ENCODE assay signal across 12 cellular contexts in genomic region chr2:219638217-219638947, GRCh38. TPM values are rescaled to one million over a fixed set of nuclear protein-coding genes. Genes with fewer than 3 reads are reported as not detected.
DNase-seq lines count a peak whose midpoint lies in the region; ATAC-seq and TF ChIP-seq lines count a peak whose summit lies in the region.
"Had no signal": no experiment of that assay in that cellular context is flagged by ENCODE, and none has a peak within 500 bp of the region (broad histone marks: within the 10 kb centered on the region; RNA-seq: fewer than 3 reads in every experiment).

No MANE protein-coding gene starts in this region.

- H3K27me3 ChIP-seq in BLaER1 (no peaks in the 10 kb centered on the region), H9 (ENCODE audit: insufficient read depth, low read length) (no peaks in the 10 kb centered on the region), SK-N-SH (ENCODE audit: insufficient read depth) (no peaks in the 10 kb centered on the region)

- no peak overlapping the region for H3K27ac ChIP-seq in BLaER1
- H3K27ac ChIP-seq in H9 (ENCODE audit: insufficient read length, low read depth, low read length) = no peak overlapping the region
- H3K27ac ChIP-seq in SK-N-SH (ENCODE audit: low read depth in 2 of 2, low read length in 1 of 2) = no peak overlapping the region

- POLR2A ChIA-PET in SK-N-SH (lab: Yijun Ruan, JAX) = interaction anchor here (1.3 kb wide), 1 partner anchor 12 kb away, joined by 4 read pairs; no protein-coding TSS in a partner anchor

- no peaks in the 10 kb centered on the region for H3K79me1 ChIP-seq in H9 (ENCODE audit: insufficient read depth, low read depth, low read length, poor library complexity, severe bottlenecking)

- H3F3A ChIP-seq in SK-N-SH (replicated peaks; ENCODE audit: insufficient read depth) = peaks cover 4% of the 10 kb centered on the region

- no peak overlapping the region for H2BK20ac ChIP-seq in H9 (ENCODE audit: low read depth, low read length, poor library complexity, severe bottlenecking)

- no peaks in the 10 kb centered on the region; a peak in 1 of 5 replicates for H3K9me3 Mint-ChIP-seq in H9

- WGBS in H9 (ENCODE audit: extremely low coverage, insufficient read length, low lambda C conversion rate) = no CpG with 5 or more reads among the region's 17 CpGs
- 89% methylated on average over 16 of the region's 17 CpGs for WGBS in SK-N-SH (ENCODE audit: low lambda C conversion rate)

- H3K56ac ChIP-seq in H9 (ENCODE audit: insufficient read length, low read depth, low read length) = no peak overlapping the region

- H2AK5ac ChIP-seq in H9 (ENCODE audit: insufficient read length, low read length) = no peak overlapping the region

- H4K5ac ChIP-seq in H9 (ENCODE audit: insufficient read length, low read depth, low read length) = no peak overlapping the region

- H3K36me3 Mint-ChIP-seq in H9 (ENCODE audit: insufficient read depth in 1 of 3, low read depth in 3 of 3) = peaks cover 0 to 19% (median 5%) of the 10 kb centered on the region in 3 experiments; a peak in 3 of 7 replicates

- CTCF ChIA-PET in SK-N-SH (lab: Yijun Ruan, JAX) = interaction anchor here (0.6 to 1.7 kb wide), 4 partner anchors 10 to 235 kb away, joined by 3 to 6 read pairs (median 4); no protein-coding TSS in a partner anchor

- peak; percentile 52 for DNase-seq in H9
- no peak for DNase-seq in choroid plexus epithelial cell (ENCODE audit: low read depth)
- peak; percentile 31 for DNase-seq in left lobe of liver (ENCODE audit: low spot score)
- DNase-seq in activated T-cell treated with anti-CD3 and anti-CD28 coated beads for 4 hours = no peak
- DNase-seq in SK-N-SH = no peak
- DNase-seq: activated CD4-positive, CD25-positive, alpha-beta regulatory T cell; activated T-cell treated with anti-CD3 and anti-CD28 coated beads, Interleukin-2, amount 50 U/mL, for 48 hours; NCI-H1105 treated with DMSO at 0.1 percent for 48 hours; NCI-H526 treated with DMSO at 0.1 percent for 48 hours had no signal

- H3K14ac ChIP-seq in H9 (ENCODE audit: insufficient read depth, low read length) = no peak overlapping the region

- H2AFZ ChIP-seq in H9 (ENCODE audit: low read length) (no peak overlapping the region), SK-N-SH (ENCODE audit: low read depth) (no peak overlapping the region)

- H3K4me3 ChIP-seq in BLaER1 = no peak overlapping the region
- H3K4me3 ChIP-seq in choroid plexus epithelial cell (ENCODE audit: low read depth, low read length) = no peak overlapping the region
- H3K4me3 ChIP-seq in SK-N-SH (ENCODE audit: low read depth in 2 of 2, low read length in 1 of 2) = no peak overlapping the region

- no peak overlapping the region for H4K8ac ChIP-seq in H9 (replicated peaks; ENCODE audit: insufficient read length, low read depth, low read length)

- H3K27me3 Mint-ChIP-seq in H9 (ENCODE audit: low read depth) = peaks cover 9% of the 10 kb centered on the region

- H3K4me1 Mint-ChIP-seq in H9 = peaks cover 6 to 14% of the 10 kb centered on the region in 2 experiments

- peaks cover 3% of the 10 kb centered on the region for H3K23me2 ChIP-seq in H9 (ENCODE audit: insufficient read length, low read depth, low read length, poor library complexity, severe bottlenecking)

- H3K27ac Mint-ChIP-seq in H9 = peak overlapping the region in 2 of 3 experiments; percentile 9 to 49; a peak in 1 of 7 replicates

- no peak for TF ChIP-seq EP300 in SK-N-SH (IDR thresholded peaks at IDR 0.05; ENCODE audit: borderline replicate concordance in 1 of 2, low read depth in 1 of 2, low read length in 1 of 2)

- no peak overlapping the region for H4K91ac ChIP-seq in H9 (ENCODE audit: insufficient read length, low read depth, low read length)

- H3K4me1 ChIP-seq in BLaER1 (peaks cover 38% of the 10 kb centered on the region), H9 (ENCODE audit: insufficient read depth, low read length) (peaks cover 2% of the 10 kb centered on the region; the same call in 1 of the 2 replicates), SK-N-SH (ENCODE audit: control insufficient read depth in 1 of 2, insufficient read depth in 2 of 2, low read depth in 1 of 2, low read length in 1 of 2) (peaks cover 0 to 9% of the 10 kb centered on the region in 2 experiments; a peak in 1 of 4 replicates)

- no peaks in the 10 kb centered on the region for H3K36me3 ChIP-seq in BLaER1
- H3K36me3 ChIP-seq in SK-N-SH (replicated peaks in 1 of 2; ENCODE audit: control insufficient read depth in 1 of 2, insufficient read depth in 2 of 2, low read length in 1 of 2) = no peaks in the 10 kb centered on the region

- H2BK12ac ChIP-seq in H9 (ENCODE audit: insufficient read length, low read depth, low read length) = no peak overlapping the region

- no peak for ATAC-seq in left lobe of liver
- no peak for ATAC-seq in GM19467 (IDR thresholded peaks at IDR 0.05; ENCODE audit: unreplicated experiment)
- no peak for ATAC-seq in HG03378 (IDR thresholded peaks at IDR 0.05; ENCODE audit: unreplicated experiment)

- H3K4me3 Mint-ChIP-seq in H9 = no peak overlapping the region

- peak overlapping the region; percentile 57 for H3K4me2 ChIP-seq in BLaER1
- H3K4me2 ChIP-seq in H9 (ENCODE audit: insufficient read depth, insufficient read length, low read length) = no peak overlapping the region
- H3K4me2 ChIP-seq in SK-N-SH = no peak overlapping the region

- no peak overlapping the region for H2BK15ac ChIP-seq in H9 (ENCODE audit: low read depth, low read length)

- no peaks in the 10 kb centered on the region for H4K20me1 ChIP-seq in BLaER1
- H4K20me1 ChIP-seq in H9 (ENCODE audit: control insufficient read depth, insufficient read depth, insufficient read length) = no peaks in the 10 kb centered on the region
- H4K20me1 ChIP-seq in SK-N-SH (ENCODE audit: insufficient read depth) = no peaks in the 10 kb centered on the region

- H2BK120ac ChIP-seq in H9 (ENCODE audit: low read depth, low read length, poor library complexity, severe bottlenecking) = no peak overlapping the region

- H3K4ac ChIP-seq in H9 (ENCODE audit: low read depth, low read length) = no peak overlapping the region

- H3K9me2 ChIP-seq in SK-N-SH = no peaks in the 10 kb centered on the region

- H3K23ac ChIP-seq in H9 (ENCODE audit: insufficient read length, low read depth, low read length) = no peak overlapping the region

- no peak overlapping the region for H3K9ac ChIP-seq in BLaER1
- H3K9ac ChIP-seq in H9 (ENCODE audit: extremely low read depth, insufficient read length, low read length) = no peak overlapping the region
- no peak overlapping the region for H3K9ac ChIP-seq in SK-N-SH

- H3K79me2 ChIP-seq in H9 (ENCODE audit: insufficient read depth, low read length) (no peaks in the 10 kb centered on the region), SK-N-SH (ENCODE audit: insufficient read depth) (no peaks in the 10 kb centered on the region)

- no peak overlapping the region for H2BK5ac ChIP-seq in H9 (ENCODE audit: insufficient read length, low read length)

- TF ChIP-seq CTCF in H9 (conservative IDR thresholded peaks at IDR 0.05) = peak; percentile 56; the same call in 2 of the 3 replicates
- peak; percentile 11 for TF ChIP-seq CTCF in choroid plexus epithelial cell (conservative IDR thresholded peaks at IDR 0.05; ENCODE audit: low read depth, low read length)
- TF ChIP-seq CTCF in SK-N-SH (IDR thresholded peaks at IDR 0.05) = no peak

- H3K9me3 ChIP-seq in BLaER1 (no peaks in the 10 kb centered on the region), H9 (ENCODE audit: control insufficient read depth, low read depth, low read length) (no peaks in the 10 kb centered on the region), SK-N-SH (no peaks in the 10 kb centered on the region)

- no peak overlapping the region for H3T11ph ChIP-seq in H9 (ENCODE audit: low read length)

- no peak overlapping the region for H3K18ac ChIP-seq in H9 (ENCODE audit: insufficient read length, low read depth, low read length)

- TF ChIP-seq RAD21 in SK-N-SH (IDR thresholded peaks at IDR 0.05; ENCODE audit: low read length) = no peak

TF ChIP-seq in SK-N-SH, 30 proteins besides CTCF, POLR2A, EP300 and RAD21 (continues in another document):
- no peak for TF ChIP-seq NFIC (IDR thresholded peaks at IDR 0.05; ENCODE audit: borderline replicate concordance)
- no peak for TF ChIP-seq RFX5 (IDR thresholded peaks at IDR 0.05; ENCODE audit: low read length)
- no peak for TF ChIP-seq SIN3A (IDR thresholded peaks at IDR 0.05; ENCODE audit: borderline replicate concordance, low read depth, low read length)
- no peak for TF ChIP-seq JUND (IDR thresholded peaks at IDR 0.05)
- no peak for TF ChIP-seq EZH2phosphoT487 (IDR thresholded peaks at IDR 0.05; ENCODE audit: borderline replicate concordance, low read depth)
- no peak for TF ChIP-seq FOSL2 (IDR thresholded peaks at IDR 0.05; ENCODE audit: borderline replicate concordance, low read depth)
- no peak for TF ChIP-seq RCOR1 (IDR thresholded peaks at IDR 0.05; ENCODE audit: low read length)
- TF ChIP-seq, protein P1, sequence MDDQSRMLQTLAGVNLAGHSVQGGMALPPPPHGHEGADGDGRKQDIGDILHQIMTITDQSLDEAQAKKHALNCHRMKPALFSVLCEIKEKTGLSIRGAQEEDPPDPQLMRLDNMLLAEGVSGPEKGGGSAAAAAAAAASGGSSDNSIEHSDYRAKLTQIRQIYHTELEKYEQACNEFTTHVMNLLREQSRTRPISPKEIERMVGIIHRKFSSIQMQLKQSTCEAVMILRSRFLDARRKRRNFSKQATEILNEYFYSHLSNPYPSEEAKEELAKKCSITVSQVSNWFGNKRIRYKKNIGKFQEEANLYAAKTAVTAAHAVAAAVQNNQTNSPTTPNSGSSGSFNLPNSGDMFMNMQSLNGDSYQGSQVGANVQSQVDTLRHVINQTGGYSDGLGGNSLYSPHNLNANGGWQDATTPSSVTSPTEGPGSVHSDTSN (IDR thresholded peaks at IDR 0.05) = no peak
- TF ChIP-seq GABPA (IDR thresholded peaks at IDR 0.05; ENCODE audit: low read depth) = no peak
- no peak for TF ChIP-seq MEF2A (IDR thresholded peaks at IDR 0.05; ENCODE audit: borderline replicate concordance, low read depth)
- TF ChIP-seq USF1 (IDR thresholded peaks at IDR 0.05; ENCODE audit: borderline replicate concordance, low read depth) = no peak
- TF ChIP-seq FOXJ3 (CRISPR knock-in tag; IDR thresholded peaks at IDR 0.05) = no peak

RNA-seq across cellular contexts. Expression of gene SLC4A3, which starts 11.0 kb away (rescaled TPM):
- 10.7 and 11.1 TPM in 2 replicates for total RNA-seq in H9 (2021)
- 0.20 TPM for total RNA-seq in left lobe of liver
- polyA plus RNA-seq in SK-N-SH (2012; rRNA removed) = 12.2 and 12.3 TPM in 2 replicates
- polyA plus RNA-seq in SK-N-SH (2012; cell fraction: cytosol; rRNA removed) = 3.9 and 5.1 TPM in 2 replicates
- 53.0 and 74.5 TPM in 2 replicates for polyA plus RNA-seq in SK-N-SH (2012; cell fraction: nucleus; rRNA removed)

RNA-seq across cellular contexts. Expression of gene STK11IP, which starts 40.7 kb away (rescaled TPM):
- total RNA-seq in H9 (2021) (28.1 and 31.1 TPM in 2 replicates), left lobe of liver (7.7 TPM)
- polyA plus RNA-seq in SK-N-SH (2012; rRNA removed) = 22.1 and 22.9 TPM in 2 replicates
- 4.1 and 5.5 TPM in 2 replicates for polyA plus RNA-seq in SK-N-SH (2012; cell fraction: cytosol; rRNA removed)
- 141 and 185 TPM in 2 replicates for polyA plus RNA-seq in SK-N-SH (2012; cell fraction: nucleus; rRNA removed)

Comparison
In these comparisons a context has a peak if more than half of its experiments do, and no peak if none do; other contexts are left out.
1. DNase-seq: peak in H9 (single experiment) and left lobe of liver (single experiment); none in choroid plexus epithelial cell (single experiment), activated T-cell treated with anti-CD3 and anti-CD28 coated beads for 4 hours (single experiment) and SK-N-SH (single experiment).